In the genomic region with DNA sequence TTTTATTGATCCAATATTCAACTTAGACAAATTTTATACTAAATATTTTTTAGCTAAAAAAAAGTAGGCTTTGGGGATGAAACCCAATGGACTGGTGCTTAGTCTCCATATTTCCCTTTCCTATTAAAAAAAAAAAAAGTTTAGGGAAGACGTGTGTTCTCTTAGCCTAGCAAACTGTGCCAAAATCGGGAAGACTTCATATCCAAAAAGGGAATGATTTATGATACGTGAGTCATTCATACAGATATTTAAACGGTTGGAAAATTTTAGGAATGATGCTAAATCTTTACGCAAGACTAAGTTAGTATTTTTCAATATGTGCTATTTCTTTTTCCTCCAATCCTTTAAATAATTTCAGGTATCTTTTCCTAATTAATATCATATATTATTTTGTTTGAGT, we compare ENCODE assay signal across 20 cellular contexts. TPM values are rescaled to one million over a fixed set of nuclear protein-coding genes. Genes with fewer than 3 reads are reported as not detected.
DNase-seq lines count a peak whose midpoint lies in the region; ATAC-seq, FAIRE-seq and TF ChIP-seq lines count a peak whose summit lies in the region.
"Had no signal": no experiment of that assay in that cellular context is flagged by ENCODE, and none has a peak within 500 bp of the region (broad histone marks: within the 10 kb centered on the region; RNA-seq: fewer than 3 reads in every experiment).

No MANE protein-coding gene starts in this region.

- no peak for ATAC-seq in HG03342 (IDR thresholded peaks at IDR 0.05; ENCODE audit: unreplicated experiment)
- no peak for ATAC-seq in GM21526 (IDR thresholded peaks at IDR 0.05; ENCODE audit: low FRiP score, unreplicated experiment)
- ATAC-seq: GM23338, HCT116 had no signal

- peak; percentile 8 for DNase-seq in NCI-H69 (lab: John Stamatoyannopoulos, UW)
- no peak for DNase-seq in RCC 7860 (ENCODE audit: low spot score)
- peak; percentile 51 for DNase-seq in fibroblast of mammary gland (ENCODE audit: low read depth)
- no peak for DNase-seq in activated CD4-positive, alpha-beta T cell treated with anti-CD3 and anti-CD28 coated beads, Interleukin-2, amount 10 ng/mL, durations not matched to agents 7 days and 5 days
- DNase-seq: C1 segment of cervical spinal cord; Calu3; CD4-positive, alpha-beta memory T cell; COR-L47; DMS53; DMS79 treated with DMSO at 0.1 percent for 48 hours; GF-D8; H9 had no signal

- no peaks in the 10 kb centered on the region for H3K4me1 Mint-ChIP-seq in activated CD4-positive, alpha-beta T cell treated with anti-CD3 and anti-CD28 coated beads, Interleukin-2, amount 10 ng/mL, durations not matched to agents 7 days and 5 days
- H3K4me1 Mint-ChIP-seq: CD4-positive, alpha-beta memory T cell; GM23338; H9 had no signal

- FAIRE-seq in RCC 7860 (lab: Jason Lieb, UNC), result peak; percentile 4
- FAIRE-seq: GM12891, GM18507, GM19239 had no signal

- CTCF ChIA-PET in activated CD4-positive, alpha-beta T cell treated with anti-CD3 and anti-CD28 coated beads, Interleukin-2, amount 10 ng/mL, durations not matched to agents 7 days and 5 days (lab: Charles Lee), result no interaction called here

- no peaks in the 10 kb centered on the region for H3K27me3 Mint-ChIP-seq in activated CD4-positive, alpha-beta T cell treated with anti-CD3 and anti-CD28 coated beads, Interleukin-2, amount 10 ng/mL, durations not matched to agents 7 days and 5 days
- H3K27me3 Mint-ChIP-seq: CD4-positive, alpha-beta memory T cell had no signal

- no peak for TF ChIP-seq CTCF in fibroblast of mammary gland (conservative IDR thresholded peaks at IDR 0.05; ENCODE audit: control insufficient read depth, insufficient read depth, low read depth, low read length)

- no peak overlapping the region for H3K4me3 Mint-ChIP-seq in activated CD4-positive, alpha-beta T cell treated with anti-CD3 and anti-CD28 coated beads, Interleukin-2, amount 10 ng/mL, durations not matched to agents 7 days and 5 days
- H3K4me3 Mint-ChIP-seq: CD4-positive, alpha-beta memory T cell; GM23338; H9 had no signal

- no peak overlapping the region for H3K27ac Mint-ChIP-seq in activated CD4-positive, alpha-beta T cell treated with anti-CD3 and anti-CD28 coated beads, Interleukin-2, amount 10 ng/mL, durations not matched to agents 7 days and 5 days
- H3K27ac Mint-ChIP-seq: CD4-positive, alpha-beta memory T cell; GM23338; H9 had no signal

- no peaks in the 10 kb centered on the region for H3K36me3 Mint-ChIP-seq in activated CD4-positive, alpha-beta T cell treated with anti-CD3 and anti-CD28 coated beads, Interleukin-2, amount 10 ng/mL, durations not matched to agents 7 days and 5 days (ENCODE audit: low read depth)
- H3K36me3 Mint-ChIP-seq: CD4-positive, alpha-beta memory T cell had no signal

- H3K9me3 Mint-ChIP-seq in activated CD4-positive, alpha-beta T cell treated with anti-CD3 and anti-CD28 coated beads, Interleukin-2, amount 10 ng/mL, durations not matched to agents 7 days and 5 days, result no peaks in the 10 kb centered on the region
- H3K9me3 Mint-ChIP-seq: CD4-positive, alpha-beta memory T cell; GM23338; H9 had no signal

- no peak overlapping the region for H3K4me3 ChIP-seq in fibroblast of mammary gland (ENCODE audit: control insufficient read depth, low read depth, low read length)
- H3K4me3 ChIP-seq: GM23338 had no signal

- POLR2A ChIA-PET in activated CD4-positive, alpha-beta T cell treated with anti-CD3 and anti-CD28 coated beads, Interleukin-2, amount 10 ng/mL, durations not matched to agents 7 days and 5 days (lab: Charles Lee), result no interaction called here

RNA-seq across cellular contexts. Expression of gene SPATA17, which starts 50.7 kb away (rescaled TPM):
- total RNA-seq in activated CD4-positive, alpha-beta T cell treated with anti-CD3 and anti-CD28 coated beads, Interleukin-2, amount 10 ng/mL, durations not matched to agents 7 days and 5 days, result not detected
- total RNA-seq: A673; CD4-positive, alpha-beta memory T cell had no signal

RNA-seq across cellular contexts. Expression of gene GPATCH2, which starts 50.9 kb away (rescaled TPM):
- total RNA-seq in activated CD4-positive, alpha-beta T cell treated with anti-CD3 and anti-CD28 coated beads, Interleukin-2, amount 10 ng/mL, durations not matched to agents 7 days and 5 days, result 1 to 10 TPM; 9.2 to 9.5 TPM

Comparison
In these comparisons a context has a peak if more than half of its experiments do, and no peak if none do; other contexts are left out.
1. DNase-seq: peak in NCI-H69 (single experiment) and fibroblast of mammary gland (single experiment); none in RCC 7860 (single experiment) and activated CD4-positive, alpha-beta T cell treated with anti-CD3 and anti-CD28 coated beads, Interleukin-2, amount 10 ng/mL, durations not matched to agents 7 days and 5 days (single experiment).